ENCODE assay signal across 22 cellular contexts in the genomic region with DNA sequence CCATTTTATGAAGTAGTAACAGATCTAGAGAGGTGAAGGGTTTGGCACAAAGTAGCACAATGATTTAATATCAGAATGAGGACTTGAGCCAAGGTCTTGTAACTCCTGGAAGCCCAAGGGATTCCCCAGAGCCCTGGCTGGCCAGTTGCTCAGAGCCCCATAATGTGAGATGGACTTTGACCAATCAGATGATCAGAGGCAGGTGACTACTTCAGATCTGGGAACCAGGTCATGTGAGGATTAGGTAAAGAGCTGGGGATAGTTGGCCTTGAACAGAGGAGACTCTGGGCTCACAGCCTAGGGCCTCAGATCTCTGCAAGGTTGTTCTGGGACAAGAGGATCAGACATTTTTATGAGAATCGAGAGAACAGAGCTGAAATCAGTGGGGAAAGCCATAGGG. TPM values are rescaled to one million over a fixed set of nuclear protein-coding genes. Genes with fewer than 3 reads are reported as not detected.
DNase-seq lines count a peak whose midpoint lies in the region; ATAC-seq, FAIRE-seq and TF ChIP-seq lines count a peak whose summit lies in the region.
"Had no signal": no experiment of that assay in that cellular context is flagged by ENCODE, and none has a peak within 500 bp of the region (broad histone marks: within the 10 kb centered on the region; RNA-seq: fewer than 3 reads in every experiment).

No MANE protein-coding gene starts in this region.

- no peak overlapping the region for H3K4me3 Mint-ChIP-seq in CD8-positive, alpha-beta T cell
- H3K4me3 Mint-ChIP-seq in IgD-negative memory B cell, result no peak overlapping the region

- DNase-seq in CD8-positive, alpha-beta T cell, result no peak
- DNase-seq in fibroblast of mammary gland (ENCODE audit: low read depth) (peak; percentile 19), pancreas (peak in 5 of 6 donors; percentile 48 to 83 (median 62)), anterior cingulate cortex (lab: John Stamatoyannopoulos, UW) (no peak), OCI-M1 (lab: John Stamatoyannopoulos, UW) (no peak), NCI-H2227 (lab: John Stamatoyannopoulos, UW; ENCODE audit: unreplicated experiment) (no peak), Right ventricle myocardium superior (no peak)
- DNase-seq: Calu3; left cardiac atrium; NCI-H1417; NCI-H748 treated with DMSO at 0.1 percent for 48 hours; occipital lobe; PC-9; stimulated activated naive CD8-positive, alpha-beta T cell treated with anti-CD3 and anti-CD28 coated beads, Interleukin-15, Interleukin-2, amounts not matched to agents 100 U/mL and 50 U/mL, for 24 hours; trophoblast cell had no signal

- no peaks in the 10 kb centered on the region for H3K9me3 Mint-ChIP-seq in CD8-positive, alpha-beta T cell
- no peaks in the 10 kb centered on the region for H3K9me3 Mint-ChIP-seq in IgD-negative memory B cell

- H3K9me3 ChIP-seq in CD8-positive, alpha-beta T cell (ENCODE audit: low read length), result no peaks in the 10 kb centered on the region
- no peaks in the 10 kb centered on the region for H3K9me3 ChIP-seq in pancreas
- H3K9me3 ChIP-seq: gastroesophageal sphincter had no signal

- POLR2A ChIA-PET in CD8-positive, alpha-beta T cell (lab: Charles Lee), result interaction anchor here (0.7 to 0.9 kb wide), 2 partner anchors 16 to 83 kb away, joined by 3 read pairs; no protein-coding TSS in a partner anchor

- no peaks in the 10 kb centered on the region for H3K27me3 Mint-ChIP-seq in CD8-positive, alpha-beta T cell (ENCODE audit: low read depth)
- no peaks in the 10 kb centered on the region for H3K27me3 Mint-ChIP-seq in IgD-negative memory B cell

- no peak for ATAC-seq in CD8-positive, alpha-beta T cell
- ATAC-seq in pancreas (peak; percentile 96 to 99 (median 98)), Right ventricle myocardium superior (ENCODE audit: poor library complexity) (no peak)
- ATAC-seq: gastroesophageal sphincter; left cardiac atrium; sciatic nerve; stimulated activated naive CD8-positive, alpha-beta T cell treated with anti-CD3 and anti-CD28 coated beads, Interleukin-15, Interleukin-2, amounts not matched to agents 100 U/mL and 50 U/mL, for 24 hours had no signal

- H3K4me1 ChIP-seq in CD8-positive, alpha-beta T cell (ENCODE audit: insufficient read depth, low read length), result no peaks in the 10 kb centered on the region
- peaks cover 0 to 11% (median 9%) of the 10 kb centered on the region in 3 donors for H3K4me1 ChIP-seq in pancreas
- H3K4me1 ChIP-seq: gastroesophageal sphincter had no signal

- peaks cover 23% of the 10 kb centered on the region for H3K4me1 Mint-ChIP-seq in CD8-positive, alpha-beta T cell (ENCODE audit: low read depth)
- peaks cover 4 to 30% (median 12%) of the 10 kb centered on the region in 3 donors for H3K4me1 Mint-ChIP-seq in IgD-negative memory B cell

- no peak overlapping the region for H3K27ac ChIP-seq in CD8-positive, alpha-beta T cell (ENCODE audit: low read depth, low read length)
- peak overlapping the region in 1 of 4 donors; percentile 36 for H3K27ac ChIP-seq in pancreas
- H3K27ac ChIP-seq: gastroesophageal sphincter, PC-9 had no signal

- H3K27me3 ChIP-seq in CD8-positive, alpha-beta T cell (ENCODE audit: insufficient read depth, low read length), result no peaks in the 10 kb centered on the region
- H3K27me3 ChIP-seq in pancreas, result no peaks in the 10 kb centered on the region
- H3K27me3 ChIP-seq: gastroesophageal sphincter had no signal

- H3K4me3 ChIP-seq in CD8-positive, alpha-beta T cell (ENCODE audit: low read depth, low read length), result no peak overlapping the region
- no peak overlapping the region for H3K4me3 ChIP-seq in fibroblast of mammary gland (ENCODE audit: control insufficient read depth, low read depth, low read length)
- no peak overlapping the region for H3K4me3 ChIP-seq in pancreas
- H3K4me3 ChIP-seq: gastroesophageal sphincter, PC-9 had no signal

- no peak for FAIRE-seq in pancreas (lab: Jason Lieb, UNC)
- FAIRE-seq: HTR-8/SVneo had no signal

- H3K27ac Mint-ChIP-seq in CD8-positive, alpha-beta T cell, result peak overlapping the region; percentile 79
- H3K27ac Mint-ChIP-seq in IgD-negative memory B cell, result peak overlapping the region in 2 of 3 donors; percentile 74 to 76

- H3K36me3 ChIP-seq in CD8-positive, alpha-beta T cell (ENCODE audit: insufficient read depth, low read length), result peaks cover 23% of the 10 kb centered on the region
- H3K36me3 ChIP-seq in pancreas, result no peaks in the 10 kb centered on the region
- H3K36me3 ChIP-seq: gastroesophageal sphincter had no signal

- intact Hi-C loops in CD8-positive, alpha-beta T cell (cut with DNase I, micrococcal nuclease), result loop anchor here in 1 of 2 experiments (1.0 kb wide), 1 partner anchor 15 kb away; no protein-coding TSS in a partner anchor
- intact Hi-C loops in pancreas (cut with DNase I), result no loop called here
- intact Hi-C loops in Right ventricle myocardium superior (cut with DNase I), result no loop called here

- 19 to 20% methylated on average over 1 of the region's 1 CpG for WGBS in pancreas, 2 donors

- CTCF ChIA-PET in CD8-positive, alpha-beta T cell (lab: Charles Lee), result no interaction called here

- H3K36me3 Mint-ChIP-seq in CD8-positive, alpha-beta T cell, result peaks cover 76% of the 10 kb centered on the region
- peaks cover 9% of the 10 kb centered on the region for H3K36me3 Mint-ChIP-seq in IgD-negative memory B cell

- no peak for TF ChIP-seq CTCF in CD8-positive, alpha-beta T cell (IDR thresholded peaks at IDR 0.05)
- TF ChIP-seq CTCF in fibroblast of mammary gland (conservative IDR thresholded peaks at IDR 0.05; ENCODE audit: control insufficient read depth, insufficient read depth, low read depth, low read length), result no peak
- TF ChIP-seq CTCF in pancreas (IDR thresholded peaks at IDR 0.05), result no peak

RNA-seq across cellular contexts. Expression of a gene that starts 18.9 kb away (rescaled TPM):
- 10 to 100 TPM; 20.9 to 21.3 TPM for total RNA-seq in CD8-positive, alpha-beta T cell
- polyA plus RNA-seq in IgD-negative memory B cell, result 17.6 TPM
- total RNA-seq in pancreas, result under 1 TPM in 4 of 6 donors, not detected in 2; 0.28 to 0.66 (median 0.51) TPM
- under 1 TPM in 1 of 2 donors, not detected in 1; 0.19 TPM for polyA plus RNA-seq in pancreas
- not detected for total RNA-seq in Right ventricle myocardium superior
- total RNA-seq: Calu3, cardiac septum, dermis microvascular lymphatic vessel endothelial cell, gastroesophageal sphincter, H4, occipital lobe, PC-9 had no signal

RNA-seq across cellular contexts. Expression of a gene that starts 46.2 kb away (rescaled TPM):
- 1 to 10 TPM in 1 of 2 experiments, under 1 TPM in 1; 0.94 to 1.8 TPM for total RNA-seq in CD8-positive, alpha-beta T cell
- polyA plus RNA-seq in IgD-negative memory B cell (7.2 TPM), pancreas (1 to 10 TPM; 2.1 to 4.8 TPM)
- total RNA-seq in pancreas (10 to 100 TPM in 3 of 6 donors, 1 to 10 TPM in 3; 7.2 to 18.6 (median 9.4) TPM), Right ventricle myocardium superior (18.6 TPM)

RNA-seq across cellular contexts. Expression of a gene that starts 49.7 kb away (rescaled TPM):
- total RNA-seq in CD8-positive, alpha-beta T cell, result 10 to 100 TPM; 10.7 to 11.1 TPM
- polyA plus RNA-seq in IgD-negative memory B cell (28.3 TPM), pancreas (10 to 100 TPM in 1 of 2 donors, 1 to 10 TPM in 1; 8.8 to 11.2 TPM)
- total RNA-seq in pancreas (10 to 100 TPM in 1 of 6 donors, 1 to 10 TPM in 5; 3.4 to 14.6 (median 7.7) TPM), Right ventricle myocardium superior (3.9 TPM)
- total RNA-seq: Calu3, PC-9 had no signal

Comparison
In these comparisons a context has a peak if more than half of its experiments do, and no peak if none do; other contexts are left out.
1. ATAC-seq: peak in pancreas (4 of 4); none in CD8-positive, alpha-beta T cell (single experiment) and Right ventricle myocardium superior (single experiment).
2. DNase-seq: peak in fibroblast of mammary gland (single experiment) and pancreas (5 of 6); none in CD8-positive, alpha-beta T cell (0 of 7), anterior cingulate cortex (0 of 58), OCI-M1 (single experiment), NCI-H2227 (single experiment) and Right ventricle myocardium superior (single experiment).
3. RNA of a gene that starts 18.9 kb away (total RNA-seq): 20.9 to 21.3 TPM in CD8-positive, alpha-beta T cell; 0.28 to 0.66 TPM in pancreas and not detected in Right ventricle myocardium superior (single experiment); every median in the first group is over 10 times any median in the second.